ENCODE assay signal across 28 cellular contexts in genomic region chr12:99380701-99381100, GRCh38.
"Had no signal": no experiment of that assay in that cellular context is flagged by ENCODE, and none has a peak within 500 bp of the region (broad histone marks: within the 10 kb centered on the region; RNA-seq: fewer than 3 reads in every experiment).

No MANE protein-coding gene starts in this region.

- H3K4me1 ChIP-seq: parathyroid adenoma, psoas muscle, right lobe of liver, stomach, thyroid gland, tibial nerve, upper lobe of left lung, vagina had no signal

- H3K27ac ChIP-seq: neutrophil, parathyroid adenoma, psoas muscle, right lobe of liver, sigmoid colon, stomach, thoracic aorta, thyroid gland, tibial nerve, upper lobe of left lung, vagina had no signal

- H3K4me1 Mint-ChIP-seq: neural crest cell; stimulated activated effector memory CD8-positive, alpha-beta T cell treated with anti-CD3 and anti-CD28 coated beads, Interleukin-12 subunit alpha, Interleukin-12 subunit beta, amount 100 ng/mL, for 72 hours; stimulated activated naive B cell treated with anti-CD40 and anti-IgM and Interleukin-4, amounts not matched to agents 10 μg/mL and 1 μg/mL and 100 μg/mL, for 72 hours had no signal

- H3K79me2 ChIP-seq: parathyroid adenoma had no signal

- H3K27me3 Mint-ChIP-seq: natural killer cell treated with Interleukin-12 subunit alpha and Interleukin-12 subunit beta and Interleukin-15 and Interleukin-18, amount 100 ng/mL, for 72 hours; progenitor cell of endocrine pancreas; stimulated activated naive B cell treated with anti-CD40 and anti-IgM and Interleukin-4, amounts not matched to agents 10 μg/mL and 1 μg/mL and 100 μg/mL, for 72 hours; stimulated activated naive CD8-positive, alpha-beta T cell treated with anti-CD3 and anti-CD28 coated beads, Interleukin-15, Interleukin-2, amounts not matched to agents 100 ng/mL and 50 ng/mL, for 24 hours had no signal

- H3K9me3 Mint-ChIP-seq: nephron progenitor cell, neural crest cell had no signal

- H3K9me3 ChIP-seq: neutrophil, psoas muscle, right lobe of liver, sigmoid colon, stomach, thoracic aorta, thyroid gland, tibial nerve, upper lobe of left lung, vagina had no signal

- ATAC-seq: natural killer cell treated with Interleukin-12 subunit alpha and Interleukin-12 subunit beta and Interleukin-15 and Interleukin-18, amount 100 ng/mL, for 72 hours; psoas muscle; right cardiac atrium; right lobe of liver; stimulated activated effector memory CD8-positive, alpha-beta T cell treated with anti-CD3 and anti-CD28 coated beads, Interleukin-12 subunit alpha, Interleukin-12 subunit beta, amount 100 ng/mL, for 72 hours; stimulated activated naive B cell treated with anti-CD40 and anti-IgM and Interleukin-4, amounts not matched to agents 10 μg/mL and 1 μg/mL and 100 μg/mL, for 72 hours had no signal

- DNase-seq: nephron progenitor cell; nucleus accumbens; posterior cingulate gyrus; psoas muscle; right cardiac atrium; right lobe of liver; sigmoid colon; small intestine; stimulated activated CD4-positive, alpha-beta T cell treated with anti-CD3 and anti-CD28 coated beads, Interleukin-15, amount 100 ng/mL, for 24 hours; stimulated activated CD4-positive, alpha-beta T cell treated with anti-CD3 and anti-CD28 coated beads, Interleukin-2, amount 100 ng/mL, for 24 hours; stimulated activated CD4-positive, alpha-beta T cell treated with anti-CD3 and anti-CD28 coated beads, Interleukin-2, amount 100 ng/mL, for 48 hours; stimulated activated CD4-positive, alpha-beta T cell treated with anti-CD3 and anti-CD28 coated beads, Interleukin-4, amount 100 ng/mL, for 24 hours; stimulated activated naive B cell treated with anti-CD40 and anti-IgM and Interleukin-4, amounts not matched to agents 10 μg/mL and 1 μg/mL and 100 μg/mL, for 72 hours; stimulated activated naive CD4-positive, alpha-beta T cell treated with Interleukin-2 at 50 U/mL for 16 hours; stomach; thyroid gland; trophoblast cell; upper lobe of left lung had no signal

- H3K4me3 ChIP-seq: psoas muscle, right lobe of liver, sigmoid colon, stomach, thoracic aorta, thyroid gland, tibial nerve, upper lobe of left lung, vagina had no signal

- H2AFZ ChIP-seq: parathyroid adenoma had no signal

- H3K36me3 Mint-ChIP-seq: stimulated activated effector memory CD8-positive, alpha-beta T cell treated with anti-CD3 and anti-CD28 coated beads, Interleukin-12 subunit alpha, Interleukin-12 subunit beta, amount 100 ng/mL, for 72 hours; stimulated activated naive B cell treated with anti-CD40 and anti-IgM and Interleukin-4, amounts not matched to agents 10 μg/mL and 1 μg/mL and 100 μg/mL, for 72 hours had no signal

- H3K4me3 Mint-ChIP-seq: natural killer cell treated with Interleukin-12 subunit alpha and Interleukin-12 subunit beta and Interleukin-15 and Interleukin-18, amount 100 ng/mL, for 72 hours; nephron progenitor cell; neural crest cell; stimulated activated effector memory CD8-positive, alpha-beta T cell treated with anti-CD3 and anti-CD28 coated beads, Interleukin-12 subunit alpha, Interleukin-12 subunit beta, amount 100 ng/mL, for 72 hours; stimulated activated naive B cell treated with anti-CD40 and anti-IgM and Interleukin-4, amounts not matched to agents 10 μg/mL and 1 μg/mL and 100 μg/mL, for 72 hours; stimulated activated naive CD8-positive, alpha-beta T cell treated with anti-CD3 and anti-CD28 coated beads, Interleukin-15, Interleukin-2, amounts not matched to agents 100 ng/mL and 50 ng/mL, for 24 hours had no signal

- H3K36me3 ChIP-seq: neutrophil, right lobe of liver, sigmoid colon, stomach, thoracic aorta, thyroid gland, tibial nerve, upper lobe of left lung, vagina had no signal

- H3K9ac ChIP-seq: parathyroid adenoma had no signal

- H3K27ac Mint-ChIP-seq: natural killer cell treated with Interleukin-12 subunit alpha and Interleukin-12 subunit beta and Interleukin-15 and Interleukin-18, amount 100 ng/mL, for 72 hours; nephron progenitor cell; progenitor cell of endocrine pancreas; stimulated activated effector memory CD8-positive, alpha-beta T cell treated with anti-CD3 and anti-CD28 coated beads, Interleukin-12 subunit alpha, Interleukin-12 subunit beta, amount 100 ng/mL, for 72 hours; stimulated activated naive B cell treated with anti-CD40 and anti-IgM and Interleukin-4, amounts not matched to agents 10 μg/mL and 1 μg/mL and 100 μg/mL, for 72 hours; stimulated activated naive CD8-positive, alpha-beta T cell treated with anti-CD3 and anti-CD28 coated beads, Interleukin-15, Interleukin-2, amounts not matched to agents 100 ng/mL and 50 ng/mL, for 24 hours had no signal

- H3K27me3 ChIP-seq: neutrophil, right lobe of liver, sigmoid colon, stomach, thyroid gland, tibial nerve, upper lobe of left lung, vagina had no signal
